1 cellular context compared by ENCODE assay signal in genomic region chr14:91060472-91061308, GRCh38.
TF ChIP-seq lines count a peak whose summit lies in the region.

RPS6KA5 (minus strand) TSS chr14:91060641; CDS start chr14:91060434, 207 bp downstream.

TF ChIP-seq in HepG2, 621 proteins besides CTCF, POLR2A, EP300 and RAD21 (continued from another document and continues in another):
- TF ChIP-seq ZNF142 (CRISPR knock-in tag; IDR thresholded peaks at IDR 0.05) (peak; percentile 24; the same call in 1 of the 2 replicates), SP140L (CRISPR knock-in tag; IDR thresholded peaks at IDR 0.05; ENCODE audit: borderline replicate concordance) (no peak), ZNF318 (CRISPR knock-in tag; IDR thresholded peaks at IDR 0.05) (no peak), PATZ1 (CRISPR knock-in tag; IDR thresholded peaks at IDR 0.05) (peak; percentile 54), ARID2 (CRISPR knock-in tag; IDR thresholded peaks at IDR 0.05; ENCODE audit: borderline replicate concordance) (no peak), ZNF562 (CRISPR knock-in tag; IDR thresholded peaks at IDR 0.05; ENCODE audit: borderline replicate concordance) (no peak), FOXJ3 (CRISPR knock-in tag; IDR thresholded peaks at IDR 0.05; ENCODE audit: borderline replicate concordance) (peak; percentile 70), MYC (CRISPR knock-in tag; IDR thresholded peaks at IDR 0.05; ENCODE audit: borderline replicate concordance) (peak; percentile 78; the same call in 1 of the 2 replicates), SAP130 (CRISPR knock-in tag; IDR thresholded peaks at IDR 0.05; ENCODE audit: low read depth) (peak; percentile 95), MBNL3 (CRISPR knock-in tag; conservative IDR thresholded peaks at IDR 0.05) (no peak), FOXK1 (CRISPR knock-in tag; IDR thresholded peaks at IDR 0.05; ENCODE audit: borderline replicate concordance, low read depth) (peak; percentile 92), KAT7 (CRISPR knock-in tag; IDR thresholded peaks at IDR 0.05; ENCODE audit: borderline replicate concordance) (no peak), NFYC (CRISPR knock-in tag; IDR thresholded peaks at IDR 0.05) (peak; percentile 93), ARNT (IDR thresholded peaks at IDR 0.05) (no peak), GMEB2 (CRISPR knock-in tag; IDR thresholded peaks at IDR 0.05; ENCODE audit: low read depth) (no peak), ZNF362 (CRISPR knock-in tag; IDR thresholded peaks at IDR 0.05; ENCODE audit: borderline replicate concordance) (no peak), ZNF468 (CRISPR knock-in tag; IDR thresholded peaks at IDR 0.05) (no peak), ZNF614 (CRISPR knock-in tag; IDR thresholded peaks at IDR 0.05; ENCODE audit: borderline replicate concordance) (no peak), ZFP36L1 (CRISPR knock-in tag; IDR thresholded peaks at IDR 0.05) (no peak), SAFB2 (CRISPR knock-in tag; IDR thresholded peaks at IDR 0.05; ENCODE audit: borderline replicate concordance, low read depth) (no peak), MAF1 (CRISPR knock-in tag; IDR thresholded peaks at IDR 0.05; ENCODE audit: borderline replicate concordance) (no peak), SUZ12 (IDR thresholded peaks at IDR 0.05; ENCODE audit: low read depth, low read length) (no peak), ZNF543 (CRISPR knock-in tag; IDR thresholded peaks at IDR 0.05) (no peak), THAP7 (CRISPR knock-in tag; IDR thresholded peaks at IDR 0.05) (0 out of 2 replicates have a peak, but pooled peaks have one; percentile 63), ZNF782 (CRISPR knock-in tag; IDR thresholded peaks at IDR 0.05; ENCODE audit: borderline replicate concordance) (no peak), ZNF589 (CRISPR knock-in tag; conservative IDR thresholded peaks at IDR 0.05) (no peak), MZF1 (CRISPR knock-in tag; IDR thresholded peaks at IDR 0.05; ENCODE audit: borderline replicate concordance) (no peak), HMGXB4 (CRISPR knock-in tag; IDR thresholded peaks at IDR 0.05; ENCODE audit: borderline replicate concordance in 1 of 2, low read depth in 1 of 2) (peak in 1 of 2 experiments; percentile 58; a peak in 2 of 4 replicates), ATF5 (CRISPR knock-in tag; IDR thresholded peaks at IDR 0.05; ENCODE audit: low read depth) (no peak), PAF1 (CRISPR knock-in tag; IDR thresholded peaks at IDR 0.05) (no peak), ZNF792 (CRISPR knock-in tag; IDR thresholded peaks at IDR 0.05) (no peak), KDM2A (CRISPR knock-in tag; IDR thresholded peaks at IDR 0.05; ENCODE audit: borderline replicate concordance, low read depth) (peak; percentile 83; the same call in 1 of the 2 replicates), SNRNP70 (IDR thresholded peaks at IDR 0.05; ENCODE audit: low read depth, low read length) (no peak), THAP8 (CRISPR knock-in tag; IDR thresholded peaks at IDR 0.05; ENCODE audit: borderline replicate concordance) (no peak), HNF4A (CRISPR knock-in tag; IDR thresholded peaks at IDR 0.05) (no peak)
